8 cellular contexts compared by ENCODE assay signal in the genomic region with DNA sequence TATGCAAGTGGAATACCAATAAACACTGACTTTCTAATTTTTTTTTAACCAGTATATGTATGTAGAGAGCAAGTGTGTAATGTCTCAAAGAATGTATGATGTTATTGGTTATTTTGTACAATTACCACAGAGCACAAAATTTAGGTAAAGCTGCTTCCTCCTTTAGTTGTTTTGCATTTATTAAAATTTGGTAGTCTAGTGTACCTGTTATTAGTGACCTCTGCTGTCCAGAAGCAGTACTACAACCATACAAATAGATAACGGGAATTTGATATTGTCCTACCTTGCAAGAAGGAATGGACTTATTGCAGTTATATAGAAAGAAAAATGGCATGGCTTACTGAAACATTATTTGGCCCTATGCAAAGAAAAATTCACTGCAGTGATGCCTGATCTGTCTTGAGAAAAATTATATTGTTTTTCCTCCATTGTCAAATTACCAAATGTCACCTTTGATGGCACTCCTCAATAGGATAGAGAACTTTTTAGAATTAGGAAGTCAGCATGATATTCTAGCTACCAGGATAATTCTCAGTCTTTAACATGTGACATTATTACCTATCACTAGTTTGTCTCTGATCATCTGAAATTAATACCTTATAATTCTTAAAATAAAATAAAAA.
A peak's percentile ranks its signal among the peaks of the same experiment; 100 is the strongest.
DNase-seq lines count a peak whose midpoint lies in the region; ATAC-seq and TF ChIP-seq lines count a peak whose summit lies in the region.

No MANE protein-coding gene starts in this region.

- TF ChIP-seq CTCF in AG09319 (IDR thresholded peaks at IDR 0.05; ENCODE audit: low read depth, low read length) (peak; percentile 59), VCaP (conservative IDR thresholded peaks at IDR 0.05) (peak; percentile 90), glutamatergic neuron (IDR thresholded peaks at IDR 0.05; ENCODE audit: partially characterized antibody, unreplicated experiment) (peak; percentile 83)

- ATAC-seq in GM18508 (IDR thresholded peaks at IDR 0.05; ENCODE audit: insufficient read depth, unreplicated experiment) (peak; percentile 41), GM21390 (IDR thresholded peaks at IDR 0.05; ENCODE audit: unreplicated experiment) (no peak)

- peaks cover 18% of the 10 kb centered on the region for H3K9me3 Mint-ChIP-seq in glutamatergic neuron (ENCODE audit: unreplicated experiment)

- H3K27ac ChIP-seq in VCaP = no peak overlapping the region

- no peak overlapping the region for H3K4me3 Mint-ChIP-seq in glutamatergic neuron (ENCODE audit: unreplicated experiment)

- H3K27me3 Mint-ChIP-seq in glutamatergic neuron (ENCODE audit: unreplicated experiment) = peaks cover 9% of the 10 kb centered on the region

- H3K4me1 Mint-ChIP-seq in glutamatergic neuron (ENCODE audit: low read depth, unreplicated experiment) = peaks cover 33% of the 10 kb centered on the region

- DNase-seq in AG09319 (ENCODE audit: extremely low read depth, low read depth) (peak; percentile 15), NCI-H146 treated with DMSO at 0.1 percent for 48 hours (lab: John Stamatoyannopoulos, UW; ENCODE audit: unreplicated experiment) (peak; percentile 61), glutamatergic neuron (no peak), superior temporal gyrus (ENCODE audit: extremely low spot score) (peak; percentile 87)
- no peak for DNase-seq in NK-92 treated with Interleukin-12 subunit alpha and Interleukin-12 subunit beta, amount 100 ng/mL, for 24 hours (lab: John Stamatoyannopoulos, UW)

- H3K36me3 Mint-ChIP-seq in glutamatergic neuron (ENCODE audit: unreplicated experiment) = no peaks in the 10 kb centered on the region

- H3K27ac Mint-ChIP-seq in glutamatergic neuron (ENCODE audit: unreplicated experiment) = peak overlapping the region; percentile 36

Comparison
In these comparisons a context has a peak if more than half of its experiments do, and no peak if none do; other contexts are left out.
1. DNase-seq: peak in AG09319 (single experiment), NCI-H146 treated with DMSO at 0.1 percent for 48 hours (single experiment) and superior temporal gyrus (single experiment); none in glutamatergic neuron (single experiment) and NK-92 treated with Interleukin-12 subunit alpha and Interleukin-12 subunit beta, amount 100 ng/mL, for 24 hours (single experiment).
2. Peak in every context shown above with its lines, with median percentiles within 50 percentile points of each other: CTCF ChIP-seq.